1 cellular context compared by ENCODE assay signal in the genomic region with DNA sequence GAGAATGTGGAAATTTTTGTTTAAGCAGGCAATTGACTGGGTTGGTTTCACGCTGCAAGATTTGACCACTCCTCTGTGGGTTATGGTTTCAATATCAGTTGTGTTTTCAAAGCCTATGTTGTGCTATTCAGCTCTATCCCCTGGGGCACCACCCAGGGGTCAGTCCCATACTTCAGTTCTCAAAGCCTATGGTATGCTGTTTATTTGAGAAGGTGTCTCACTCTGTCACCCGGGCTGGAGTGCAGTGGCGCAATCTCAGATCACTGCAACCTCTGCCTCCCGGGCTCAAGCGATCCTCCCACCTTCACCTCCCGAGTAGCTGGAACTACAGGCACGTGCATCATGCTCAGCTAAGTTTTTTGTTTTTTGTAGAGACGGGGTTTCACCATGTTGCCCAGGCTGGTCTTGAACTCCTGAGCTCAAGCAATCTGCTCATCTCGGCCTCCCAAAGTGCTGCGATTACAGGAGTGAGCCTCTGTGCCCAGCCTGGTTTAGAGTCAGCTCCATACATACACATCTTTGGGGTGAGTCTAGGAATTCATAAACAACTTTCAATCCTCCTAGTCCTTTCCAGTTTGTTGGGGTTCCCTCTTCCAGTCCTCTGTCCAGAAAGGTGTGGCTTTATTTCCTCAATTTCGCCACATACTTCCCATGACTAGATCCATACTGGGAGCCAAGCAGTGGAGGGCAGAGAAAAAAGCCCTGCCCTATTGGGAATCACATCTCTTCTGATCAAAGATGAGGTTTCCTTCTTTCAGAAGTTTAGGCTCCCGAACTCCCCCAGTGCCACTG.
TF ChIP-seq lines count a peak whose summit lies in the region.

No MANE protein-coding gene starts in this region.

TF ChIP-seq in K562, 482 proteins besides CTCF, POLR2A, EP300 and RAD21 (continued from another document):
- TF ChIP-seq, protein P1, sequence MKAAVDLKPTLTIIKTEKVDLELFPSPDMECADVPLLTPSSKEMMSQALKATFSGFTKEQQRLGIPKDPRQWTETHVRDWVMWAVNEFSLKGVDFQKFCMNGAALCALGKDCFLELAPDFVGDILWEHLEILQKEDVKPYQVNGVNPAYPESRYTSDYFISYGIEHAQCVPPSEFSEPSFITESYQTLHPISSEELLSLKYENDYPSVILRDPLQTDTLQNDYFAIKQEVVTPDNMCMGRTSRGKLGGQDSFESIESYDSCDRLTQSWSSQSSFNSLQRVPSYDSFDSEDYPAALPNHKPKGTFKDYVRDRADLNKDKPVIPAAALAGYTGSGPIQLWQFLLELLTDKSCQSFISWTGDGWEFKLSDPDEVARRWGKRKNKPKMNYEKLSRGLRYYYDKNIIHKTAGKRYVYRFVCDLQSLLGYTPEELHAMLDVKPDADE (conservative IDR thresholded peaks at IDR 0.05; ENCODE audit: control insufficient read depth, low read depth, low read length), result 0 out of 2 replicates have a peak, but pooled peaks have one; percentile 32
- TF ChIP-seq JUN (IDR thresholded peaks at IDR 0.05; ENCODE audit: borderline replicate concordance, low read depth, low read length) (no peak), JUN (CRISPR knock-in tag; IDR thresholded peaks at IDR 0.05; ENCODE audit: borderline replicate concordance) (no peak), HDAC3 (IDR thresholded peaks at IDR 0.05; ENCODE audit: borderline replicate concordance, partially characterized antibody) (no peak), SMAD4 (CRISPR knock-in tag; conservative IDR thresholded peaks at IDR 0.05) (0 out of 2 replicates have a peak, but pooled peaks have one; percentile 21), ETV6 (IDR thresholded peaks at IDR 0.05; ENCODE audit: borderline replicate concordance in 1 of 2, low read depth in 2 of 2, low read length in 1 of 2) (no peak), ETV6 (CRISPR knock-in tag; IDR thresholded peaks at IDR 0.05; ENCODE audit: borderline replicate concordance) (peak; percentile 44; the same call in 1 of the 2 replicates), SLC30A9 (CRISPR knock-in tag; IDR thresholded peaks at IDR 0.05) (no peak), E2F1 (CRISPR knock-in tag; IDR thresholded peaks at IDR 0.05) (peak; percentile 49; the same call in 1 of the 2 replicates), RCOR1 (IDR thresholded peaks at IDR 0.05; ENCODE audit: borderline replicate concordance in 1 of 2, low read depth in 2 of 2, low read length in 2 of 2) (peak in 1 of 2 experiments; percentile 68; a peak in 1 of 4 replicates), EWSR1 (IDR thresholded peaks at IDR 0.05; ENCODE audit: borderline replicate concordance, low read depth, partially characterized antibody) (no peak), ELF4 (CRISPR knock-in tag; IDR thresholded peaks at IDR 0.05) (0 out of 2 replicates have a peak, but pooled peaks have one; percentile 12), STAG1 (CRISPR knock-in tag; IDR thresholded peaks at IDR 0.05; ENCODE audit: borderline replicate concordance) (peak; percentile 39; the same call in 1 of the 2 replicates), HMGXB4 (CRISPR knock-in tag; IDR thresholded peaks at IDR 0.05) (peak; percentile 56; the same call in 1 of the 2 replicates), ZNF165 (CRISPR knock-in tag; IDR thresholded peaks at IDR 0.05; ENCODE audit: borderline replicate concordance) (no peak), CBFB (CRISPR knock-in tag; IDR thresholded peaks at IDR 0.05) (0 out of 2 replicates have a peak, but pooled peaks have one; percentile 39)
- TF ChIP-seq, protein P2, sequence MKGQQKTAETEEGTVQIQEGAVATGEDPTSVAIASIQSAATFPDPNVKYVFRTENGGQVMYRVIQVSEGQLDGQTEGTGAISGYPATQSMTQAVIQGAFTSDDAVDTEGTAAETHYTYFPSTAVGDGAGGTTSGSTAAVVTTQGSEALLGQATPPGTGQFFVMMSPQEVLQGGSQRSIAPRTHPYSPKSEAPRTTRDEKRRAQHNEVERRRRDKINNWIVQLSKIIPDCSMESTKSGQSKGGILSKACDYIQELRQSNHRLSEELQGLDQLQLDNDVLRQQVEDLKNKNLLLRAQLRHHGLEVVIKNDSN (CRISPR knock-in tag; IDR thresholded peaks at IDR 0.05), result peak; percentile 63
- TF ChIP-seq, protein P3, sequence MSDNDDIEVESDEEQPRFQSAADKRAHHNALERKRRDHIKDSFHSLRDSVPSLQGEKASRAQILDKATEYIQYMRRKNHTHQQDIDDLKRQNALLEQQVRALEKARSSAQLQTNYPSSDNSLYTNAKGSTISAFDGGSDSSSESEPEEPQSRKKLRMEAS (CRISPR knock-in tag; IDR thresholded peaks at IDR 0.05), result peak; percentile 36; the same call in 1 of the 2 replicates
- TF ChIP-seq, protein P4, sequence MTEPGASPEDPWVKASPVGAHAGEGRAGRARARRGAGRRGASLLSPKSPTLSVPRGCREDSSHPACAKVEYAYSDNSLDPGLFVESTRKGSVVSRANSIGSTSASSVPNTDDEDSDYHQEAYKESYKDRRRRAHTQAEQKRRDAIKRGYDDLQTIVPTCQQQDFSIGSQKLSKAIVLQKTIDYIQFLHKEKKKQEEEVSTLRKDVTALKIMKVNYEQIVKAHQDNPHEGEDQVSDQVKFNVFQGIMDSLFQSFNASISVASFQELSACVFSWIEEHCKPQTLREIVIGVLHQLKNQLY (CRISPR knock-in tag; conservative IDR thresholded peaks at IDR 0.05), result 0 out of 4 replicates have a peak, but pooled peaks of 1 of the 2 experiments have one; percentile 54
